Comparison of ENCODE assay signal across 9 cellular contexts in genomic region chr12:4909734-4910501, GRCh38. TPM values are rescaled to one million over a fixed set of nuclear protein-coding genes. Genes with fewer than 3 reads are reported as not detected.
DNase-seq lines count a peak whose midpoint lies in the region; ATAC-seq and TF ChIP-seq lines count a peak whose summit lies in the region.
"Had no signal": no experiment of that assay in that cellular context is flagged by ENCODE, and none has a peak within 500 bp of the region (broad histone marks: within the 10 kb centered on the region; RNA-seq: fewer than 3 reads in every experiment).

Gene KCNA1 (plus strand): TSS chr12:4909905. CDS start chr12:4911379, 1,474 bp downstream.

- H3K4me3 ChIP-seq in WI38 (ENCODE audit: low read depth, low read length) (peak within 1 kb of the TSS; percentile 20; the same call in 1 of the 2 replicates), fibroblast of villous mesenchyme (ENCODE audit: low read depth, low read length) (peak within 1 kb of the TSS; percentile 2)
- H3K4me3 ChIP-seq: SK-N-MC had no signal

- no peak within 1 kb of the TSS for H3K27ac Mint-ChIP-seq in osteocyte (ENCODE audit: unreplicated experiment)

- H3K27me3 Mint-ChIP-seq in osteocyte (ENCODE audit: unreplicated experiment): peaks cover 51% of the 10 kb centered on the region

- H3K4me1 Mint-ChIP-seq in osteocyte (ENCODE audit: unreplicated experiment): peaks cover 17% of the 10 kb centered on the region

- TF ChIP-seq CTCF in WI38 (IDR thresholded peaks at IDR 0.05; ENCODE audit: low read depth, low read length): no peak
- no peak for TF ChIP-seq CTCF in fibroblast of villous mesenchyme (IDR thresholded peaks at IDR 0.05; ENCODE audit: insufficient read depth, low read depth, low read length)
- no peak for TF ChIP-seq CTCF in osteocyte (IDR thresholded peaks at IDR 0.05)

- peak within 1 kb of the TSS; percentile 72 for H3K4me3 Mint-ChIP-seq in osteocyte (ENCODE audit: unreplicated experiment)

- no peaks in the 10 kb centered on the region for H3K36me3 Mint-ChIP-seq in osteocyte (ENCODE audit: unreplicated experiment)

- DNase-seq in NCI-H2196 (lab: John Stamatoyannopoulos, UW; ENCODE audit: unreplicated experiment) (peak; percentile 23), NCI-H2196 treated with DMSO at 0.1 percent for 48 hours (lab: John Stamatoyannopoulos, UW; ENCODE audit: unreplicated experiment) (no peak), fibroblast of villous mesenchyme (ENCODE audit: low read depth) (no peak), osteocyte (ENCODE audit: extremely low spot score, unreplicated experiment) (no peak), cortex of kidney (lab: John Stamatoyannopoulos, UW) (no peak), A172 (ENCODE audit: low spot score) (no peak)

- H3K9me3 Mint-ChIP-seq in osteocyte (ENCODE audit: unreplicated experiment): no peaks in the 10 kb centered on the region

- ATAC-seq in GM21367 (IDR thresholded peaks at IDR 0.05; ENCODE audit: unreplicated experiment): no peak

RNA-seq across cellular contexts. Expression of gene KCNA1, which starts in this region (rescaled TPM):
- not detected in 2 replicates for total RNA-seq in fibroblast of villous mesenchyme
- 0.31 and 0.40 TPM in 2 replicates for total RNA-seq in osteocyte
- not detected in 2 replicates for total RNA-seq in A172 (2014; rRNA removed; shearing (Covaris generic))
